12 cellular contexts compared by ENCODE assay signal in the genomic region with DNA sequence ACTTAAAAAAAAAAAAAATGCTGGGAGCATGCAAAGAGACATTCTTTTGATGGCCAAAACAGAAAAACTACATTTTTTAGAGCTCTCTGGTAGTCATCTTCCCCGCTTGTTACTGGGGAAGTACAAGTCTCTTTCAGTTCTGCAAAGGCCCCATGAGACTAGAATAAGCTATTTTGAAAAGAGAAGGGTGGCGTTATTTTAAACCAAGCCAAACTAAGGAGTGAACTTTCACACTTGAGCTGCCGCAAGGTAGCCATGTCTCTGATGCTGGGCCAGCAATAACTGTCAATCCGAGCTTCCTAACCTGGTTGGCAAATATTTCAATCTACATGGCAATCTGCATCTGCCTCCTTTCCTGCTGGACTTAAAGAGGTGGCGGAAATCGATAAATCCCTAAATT.
DNase-seq lines count a peak whose midpoint lies in the region; ATAC-seq lines count a peak whose summit lies in the region.
"Had no signal": no experiment of that assay in that cellular context is flagged by ENCODE, and none has a peak within 500 bp of the region (broad histone marks: within the 10 kb centered on the region; RNA-seq: fewer than 3 reads in every experiment).

No MANE protein-coding gene starts in this region.

- H3K4me3 Mint-ChIP-seq in memory B cell, result peak overlapping the region; percentile 52
- H3K4me3 Mint-ChIP-seq: stimulated activated effector memory CD8-positive, alpha-beta T cell treated with anti-CD3 and anti-CD28 coated beads, Interleukin-12 subunit alpha, Interleukin-12 subunit beta, amount 100 ng/mL, for 72 hours had no signal

- H3K4me1 Mint-ChIP-seq in memory B cell, result peaks cover 33% of the 10 kb centered on the region

- no peaks in the 10 kb centered on the region for H3K9me3 Mint-ChIP-seq in memory B cell
- H3K9me3 Mint-ChIP-seq: stimulated activated effector memory CD8-positive, alpha-beta T cell treated with anti-CD3 and anti-CD28 coated beads, Interleukin-12 subunit alpha, Interleukin-12 subunit beta, amount 100 ng/mL, for 72 hours had no signal

- peak overlapping the region; percentile 94 for H3K27ac Mint-ChIP-seq in memory B cell
- H3K27ac Mint-ChIP-seq: stimulated activated effector memory CD8-positive, alpha-beta T cell treated with anti-CD3 and anti-CD28 coated beads, Interleukin-12 subunit alpha, Interleukin-12 subunit beta, amount 100 ng/mL, for 72 hours had no signal

- peak; percentile 92 for ATAC-seq in GM18868 (IDR thresholded peaks at IDR 0.05; ENCODE audit: unreplicated experiment)
- ATAC-seq in GM21737 (IDR thresholded peaks at IDR 0.05; ENCODE audit: unreplicated experiment), result peak; percentile 91
- peak; percentile 93 for ATAC-seq in HG03378 (IDR thresholded peaks at IDR 0.05; ENCODE audit: unreplicated experiment)
- ATAC-seq in memory B cell (ENCODE audit: low read depth), result peak; percentile 98
- ATAC-seq: gastroesophageal sphincter; stimulated activated effector memory CD8-positive, alpha-beta T cell treated with anti-CD3 and anti-CD28 coated beads, Interleukin-12 subunit alpha, Interleukin-12 subunit beta, amount 100 ng/mL, for 72 hours had no signal

- DNase-seq in memory B cell (ENCODE audit: low spot score in 2 of 2) (peak; percentile 21 to 46), cerebellar cortex (ENCODE audit: low spot score) (no peak), SHP77 (lab: John Stamatoyannopoulos, UW) (no peak), NCI-H1105 treated with DMSO at 0.1 percent for 48 hours (lab: John Stamatoyannopoulos, UW) (no peak), NCI-H2227 treated with DMSO at 0.1 percent for 48 hours (lab: John Stamatoyannopoulos, UW) (no peak)
- DNase-seq: DMS79 treated with DMSO at 0.1 percent for 48 hours, NCI-H1930 had no signal

- H3K27me3 Mint-ChIP-seq in memory B cell, result no peaks in the 10 kb centered on the region

- H3K36me3 Mint-ChIP-seq in memory B cell, result peaks cover 14% of the 10 kb centered on the region
- H3K36me3 Mint-ChIP-seq: stimulated activated effector memory CD8-positive, alpha-beta T cell treated with anti-CD3 and anti-CD28 coated beads, Interleukin-12 subunit alpha, Interleukin-12 subunit beta, amount 100 ng/mL, for 72 hours had no signal

Comparison
In these comparisons a context has a peak if more than half of its experiments do, and no peak if none do; other contexts are left out.
1. DNase-seq: peak in memory B cell (2 of 2); none in cerebellar cortex (single experiment), SHP77 (0 of 2), NCI-H1105 treated with DMSO at 0.1 percent for 48 hours (single experiment) and NCI-H2227 treated with DMSO at 0.1 percent for 48 hours (single experiment).
2. Peak in every context shown above with its lines, with median percentiles within 50 percentile points of each other: ATAC-seq.